Comparison of ENCODE assay signal across 12 cellular contexts in the genomic region with DNA sequence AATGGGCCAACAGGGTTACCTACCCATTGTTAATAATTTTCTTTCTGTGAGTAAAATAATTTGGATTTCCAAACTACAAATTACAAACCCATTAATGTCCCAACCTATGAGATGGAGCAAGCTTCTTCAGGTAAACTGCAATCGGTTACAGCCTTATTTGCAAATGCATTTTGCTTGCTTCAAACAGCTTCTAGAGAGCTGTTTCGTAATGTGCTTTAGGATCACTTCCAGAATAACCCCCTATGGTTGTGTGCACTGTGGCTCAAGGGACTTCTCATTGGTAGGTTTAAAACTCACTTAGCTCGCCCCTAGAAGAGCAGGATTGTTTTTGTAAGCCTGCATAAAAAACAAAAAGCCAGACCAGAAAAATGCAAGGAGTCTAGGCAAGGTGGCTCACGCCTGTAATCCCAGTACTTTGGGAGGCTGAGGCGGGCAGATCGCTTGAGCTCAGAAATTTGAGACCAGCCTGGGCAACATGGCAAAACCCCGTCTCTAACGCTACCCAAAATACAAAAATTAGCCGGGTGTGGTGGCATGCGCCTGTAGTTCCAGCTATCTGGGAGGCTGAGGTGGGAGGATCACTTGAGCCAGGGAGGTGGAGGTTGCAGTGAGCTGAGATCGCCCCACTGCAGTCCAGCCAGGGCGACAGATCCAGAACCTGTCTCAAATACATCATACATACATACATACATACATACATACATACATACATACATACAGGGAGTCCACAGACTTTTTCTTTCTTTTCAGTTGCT. TPM values are rescaled to one million over a fixed set of nuclear protein-coding genes. Genes with fewer than 3 reads are reported as not detected.
DNase-seq lines count a peak whose midpoint lies in the region; ATAC-seq and TF ChIP-seq lines count a peak whose summit lies in the region.
"Had no signal": no experiment of that assay in that cellular context is flagged by ENCODE, and none has a peak within 500 bp of the region (broad histone marks: within the 10 kb centered on the region; RNA-seq: fewer than 3 reads in every experiment).

No MANE protein-coding gene starts in this region.

- H3K79me2 ChIP-seq in HCT116 (ENCODE audit: insufficient read depth, low read length): no peaks in the 10 kb centered on the region

- no peaks in the 10 kb centered on the region for H3K36me3 Mint-ChIP-seq in natural killer cell

- no peaks in the 10 kb centered on the region for H3K9me3 ChIP-seq in HCT116 (ENCODE audit: control insufficient read depth in 1 of 2, insufficient read depth in 1 of 2, low read depth in 1 of 2, low read length in 2 of 2)
- no peaks in the 10 kb centered on the region for H3K9me3 ChIP-seq in ascending aorta

- no peaks in the 10 kb centered on the region for H4K20me1 ChIP-seq in HCT116 (ENCODE audit: insufficient read depth)

- POLR2A ChIA-PET in HCT116 (lab: Charles Lee): interaction anchor here (1.1 kb wide), 1 partner anchor 8 kb away, joined by 3 read pairs; no protein-coding TSS in a partner anchor

- H3K4me1 ChIP-seq in HCT116 (ENCODE audit: control insufficient read depth in 1 of 2, insufficient read depth in 2 of 2, low read length in 2 of 2) (peaks cover 19 to 39% of the 10 kb centered on the region in 2 experiments), ascending aorta (peaks cover 0 to 4% of the 10 kb centered on the region in 2 donors)

- H3K9me3 Mint-ChIP-seq in natural killer cell: no peaks in the 10 kb centered on the region

- peak overlapping the region in 1 of 2 experiments; percentile 37; a peak in 2 of 4 replicates for H3K4me3 ChIP-seq in HCT116 (replicated peaks in 1 of 2; ENCODE audit: low read depth in 1 of 2, low read length in 2 of 2)
- H3K4me3 ChIP-seq in ascending aorta: no peak overlapping the region
- no peak overlapping the region for H3K4me3 ChIP-seq in foreskin fibroblast (ENCODE audit: low read depth in 1 of 2, low read length in 2 of 2)

- H3K36me3 ChIP-seq in HCT116 (ENCODE audit: control insufficient read depth in 1 of 2, insufficient read depth in 2 of 2, low read length in 2 of 2) (no peaks in the 10 kb centered on the region), ascending aorta (no peaks in the 10 kb centered on the region)

- peak overlapping the region; percentile 63 for H3K4me3 Mint-ChIP-seq in natural killer cell
- H3K4me3 Mint-ChIP-seq: activated CD8-positive, alpha-beta memory T cell treated with anti-CD3 and anti-CD28 coated beads, Interleukin-2, amount 10 ng/mL, durations not matched to agents 7 days and 5 days had no signal

- H3K27me3 ChIP-seq in HCT116 (ENCODE audit: insufficient read depth, low read length) (no peaks in the 10 kb centered on the region), ascending aorta (no peaks in the 10 kb centered on the region)

- peak overlapping the region; percentile 23 to 93 for H3K27ac Mint-ChIP-seq in natural killer cell

- no peaks in the 10 kb centered on the region for H3K27me3 Mint-ChIP-seq in natural killer cell (ENCODE audit: low read depth in 2 of 2)
- H3K27me3 Mint-ChIP-seq: activated CD8-positive, alpha-beta memory T cell treated with anti-CD3 and anti-CD28 coated beads, Interleukin-2, amount 10 ng/mL, durations not matched to agents 7 days and 5 days had no signal

- H3K9me2 ChIP-seq in HCT116 (ENCODE audit: insufficient read depth): no peaks in the 10 kb centered on the region

- CTCF ChIA-PET in HCT116 (lab: Charles Lee): interaction anchor here (1.0 to 1.4 kb wide), 2 partner anchors 17 to 160 kb away, joined by 3 to 6 read pairs; no protein-coding TSS in a partner anchor

- ATAC-seq in HCT116 (no peak), natural killer cell (no peak), HG02884 (IDR thresholded peaks at IDR 0.05; ENCODE audit: unreplicated experiment) (no peak)
- ATAC-seq: activated CD8-positive, alpha-beta memory T cell treated with anti-CD3 and anti-CD28 coated beads, Interleukin-2, amount 10 ng/mL, durations not matched to agents 7 days and 5 days had no signal

- no peak for TF ChIP-seq POLR2A in HCT116 (IDR thresholded peaks at IDR 0.05; ENCODE audit: borderline replicate concordance, extremely low read depth, insufficient read depth, insufficient read length)

- TF ChIP-seq CTCF in 22Rv1 (IDR thresholded peaks at IDR 0.05): no peak
- no peak for TF ChIP-seq CTCF in HCT116 (IDR thresholded peaks at IDR 0.05 in 2 of 3, conservative IDR thresholded peaks at IDR 0.05 in 1 of 3; ENCODE audit: borderline replicate concordance in 1 of 3, insufficient read depth in 1 of 3, low read depth in 2 of 3, low read length in 2 of 3)
- TF ChIP-seq CTCF in ascending aorta (IDR thresholded peaks at IDR 0.05): no peak
- no peak for TF ChIP-seq CTCF in natural killer cell (IDR thresholded peaks at IDR 0.05)
- TF ChIP-seq CTCF in foreskin fibroblast (IDR thresholded peaks at IDR 0.05; ENCODE audit: low read depth, low read length): no peak

- intact Hi-C loops in HCT116 (cut with micrococcal nuclease) (no loop called here), ascending aorta (cut with DNase I) (no loop called here), natural killer cell (cut with micrococcal nuclease) (no loop called here)

- H3K9ac ChIP-seq in HCT116 (ENCODE audit: low read length): peak overlapping the region; percentile 28; the same call in 1 of the 2 replicates

- RAD21 ChIA-PET in HCT116 (lab: Charles Lee; ENCODE audit: low non-redundant PET in 1 of 2, low total read pairs in 2 of 2, uncharacterized antibody in 2 of 2, unreplicated experiment in 2 of 2): interaction anchor here (0.5 to 0.7 kb wide), 2 partner anchors 33 to 35 kb away, joined by 3 read pairs; no protein-coding TSS in a partner anchor

- BruUV-seq in HCT116 (replicated peaks; lab: Mats Ljungman, UMichigan): no TSS peak

- no peak for TF ChIP-seq RAD21 in HCT116 (IDR thresholded peaks at IDR 0.05; ENCODE audit: low read depth)

- peak overlapping the region; percentile 95 for H2AFZ ChIP-seq in HCT116 (ENCODE audit: low read depth, low read length, poor library complexity, severe bottlenecking)

- H3K4me2 ChIP-seq in HCT116 (ENCODE audit: low read length): peak overlapping the region; percentile 98

- H3K4me1 Mint-ChIP-seq in natural killer cell: peaks cover 18 to 32% of the 10 kb centered on the region in 2 donors

- no peak for DNase-seq in HCT116 (ENCODE audit: low read depth, low spot score)
- no peak for DNase-seq in ascending aorta (ENCODE audit: low spot score in 2 of 2)
- DNase-seq in natural killer cell: no peak
- no peak for DNase-seq in nucleus accumbens (lab: John Stamatoyannopoulos, UW)
- DNase-seq in NCI-H2107 treated with DMSO at 0.1 percent for 48 hours (lab: John Stamatoyannopoulos, UW; ENCODE audit: unreplicated experiment): no peak
- no peak for DNase-seq in foreskin fibroblast
- DNase-seq: activated CD8-positive, alpha-beta memory T cell treated with anti-CD3 and anti-CD28 coated beads, Interleukin-2, amount 10 ng/mL, durations not matched to agents 7 days and 5 days; KG1; NCI-H510A had no signal

- H3K27ac ChIP-seq in 22Rv1: peak overlapping the region; percentile 54
- 0 out of 2 replicates have a peak overlapping the region, but pooled peaks have one; percentile 3 for H3K27ac ChIP-seq in HCT116 (ENCODE audit: low read depth, low read length)
- H3K27ac ChIP-seq in ascending aorta: peak overlapping the region; percentile 44 to 99
- H3K27ac ChIP-seq: C4-2B had no signal

TF ChIP-seq in HCT116, 20 proteins besides CTCF, POLR2A, EP300 and RAD21:
- TF ChIP-seq ZNF274 (IDR thresholded peaks at IDR 0.05; ENCODE audit: low read depth, low read length): no peak
- no peak for TF ChIP-seq EGR1 (IDR thresholded peaks at IDR 0.05; ENCODE audit: low read depth)
- no peak for TF ChIP-seq SIN3A (IDR thresholded peaks at IDR 0.05; ENCODE audit: low read depth)
- no peak for TF ChIP-seq JUND (IDR thresholded peaks at IDR 0.05)
- TF ChIP-seq SRF (IDR thresholded peaks at IDR 0.05; ENCODE audit: low read depth): no peak
- TF ChIP-seq FOSL1 (IDR thresholded peaks at IDR 0.05; ENCODE audit: low read depth): no peak
- TF ChIP-seq, protein P1, sequence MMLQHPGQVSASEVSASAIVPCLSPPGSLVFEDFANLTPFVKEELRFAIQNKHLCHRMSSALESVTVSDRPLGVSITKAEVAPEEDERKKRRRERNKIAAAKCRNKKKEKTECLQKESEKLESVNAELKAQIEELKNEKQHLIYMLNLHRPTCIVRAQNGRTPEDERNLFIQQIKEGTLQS (IDR thresholded peaks at IDR 0.05): no peak
- no peak for TF ChIP-seq TCF7L2 (IDR thresholded peaks at IDR 0.05; ENCODE audit: borderline replicate concordance, extremely low read depth, insufficient read depth, insufficient read length)
- no peak for TF ChIP-seq ELF1 (IDR thresholded peaks at IDR 0.05; ENCODE audit: borderline replicate concordance, low read depth)
- TF ChIP-seq, protein P2, sequence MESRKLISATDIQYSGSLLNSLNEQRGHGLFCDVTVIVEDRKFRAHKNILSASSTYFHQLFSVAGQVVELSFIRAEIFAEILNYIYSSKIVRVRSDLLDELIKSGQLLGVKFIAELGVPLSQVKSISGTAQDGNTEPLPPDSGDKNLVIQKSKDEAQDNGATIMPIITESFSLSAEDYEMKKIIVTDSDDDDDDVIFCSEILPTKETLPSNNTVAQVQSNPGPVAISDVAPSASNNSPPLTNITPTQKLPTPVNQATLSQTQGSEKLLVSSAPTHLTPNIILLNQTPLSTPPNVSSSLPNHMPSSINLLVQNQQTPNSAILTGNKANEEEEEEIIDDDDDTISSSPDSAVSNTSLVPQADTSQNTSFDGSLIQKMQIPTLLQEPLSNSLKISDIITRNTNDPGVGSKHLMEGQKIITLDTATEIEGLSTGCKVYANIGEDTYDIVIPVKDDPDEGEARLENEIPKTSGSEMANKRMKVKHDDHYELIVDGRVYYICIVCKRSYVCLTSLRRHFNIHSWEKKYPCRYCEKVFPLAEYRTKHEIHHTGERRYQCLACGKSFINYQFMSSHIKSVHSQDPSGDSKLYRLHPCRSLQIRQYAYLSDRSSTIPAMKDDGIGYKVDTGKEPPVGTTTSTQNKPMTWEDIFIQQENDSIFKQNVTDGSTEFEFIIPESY (IDR thresholded peaks at IDR 0.05; ENCODE audit: extremely low read depth, insufficient replicate concordance, low read length): no peak
- no peak for TF ChIP-seq POLR2AphosphoS5 (IDR thresholded peaks at IDR 0.05; ENCODE audit: low read depth, low read length)
- no peak for TF ChIP-seq CEBPB (IDR thresholded peaks at IDR 0.05; ENCODE audit: low read depth)
- TF ChIP-seq EZH2phosphoT487 (IDR thresholded peaks at IDR 0.05; ENCODE audit: borderline replicate concordance): no peak
- TF ChIP-seq EZH2 (IDR thresholded peaks at IDR 0.05): no peak
- TF ChIP-seq YY1 (IDR thresholded peaks at IDR 0.05; ENCODE audit: extremely low read depth, insufficient replicate concordance, low read depth, low read length): no peak

RNA-seq across cellular contexts. Expression of a gene that starts 3.3 kb away (rescaled TPM):
- 4.5 TPM for total RNA-seq in HCT116 (2021; ENCODE audit: unreplicated experiment)
- 3.5 and 6.0 TPM in 2 replicates for polyA plus RNA-seq in HCT116 (2012)
- total RNA-seq in ascending aorta: 15.8 TPM
- 100 to 1,000 TPM; 200 to 244 (median 236) TPM for total RNA-seq in natural killer cell

Comparison
In these comparisons a context has a peak if more than half of its experiments do, and no peak if none do; other contexts are left out.
1. H3K27ac ChIP-seq: peak in every context shown above with its lines; median percentile 72 in ascending aorta; 54 in 22Rv1; 3 in HCT116.
2. RNA of a gene that starts 3.3 kb away (total RNA-seq): 200 to 244 TPM in natural killer cell; 15.8 TPM in ascending aorta (single experiment) and 4.5 TPM in HCT116 (single experiment); every median in the first group is over 10 times any median in the second.